In genomic region chr12:124006582-124007170, GRCh38 we compare ENCODE assay signal across 10 cellular contexts. TPM values are rescaled to one million over a fixed set of nuclear protein-coding genes. Genes with fewer than 3 reads are reported as not detected.
A peak's percentile ranks its signal among the peaks of the same experiment; 100 is the strongest.
DNase-seq lines count a peak whose midpoint lies in the region; ATAC-seq and TF ChIP-seq lines count a peak whose summit lies in the region.
"Had no signal": no experiment of that assay in that cellular context is flagged by ENCODE, and none has a peak within 500 bp of the region (broad histone marks: within the 10 kb centered on the region; RNA-seq: fewer than 3 reads in every experiment).

No MANE protein-coding gene starts in this region.

- no peak overlapping the region for H2AFZ ChIP-seq in GM23248

- H3K36me3 Mint-ChIP-seq in CD4-positive, alpha-beta memory T cell, result peaks cover 11 to 28% of the 10 kb centered on the region in 2 donors

- no peaks in the 10 kb centered on the region for H3K9me2 ChIP-seq in GM23248 (ENCODE audit: insufficient read depth)

- TF ChIP-seq CTCF in RWPE1 (conservative IDR thresholded peaks at IDR 0.05; ENCODE audit: low read depth), result no peak

- peaks cover 16% of the 10 kb centered on the region for H3K36me3 ChIP-seq in CD4-positive, alpha-beta memory T cell (ENCODE audit: insufficient read depth, low read length)
- H3K36me3 ChIP-seq in SJCRH30 (peaks cover 15% of the 10 kb centered on the region), GM23248 (ENCODE audit: low read depth) (peaks cover 2% of the 10 kb centered on the region)

- no peaks in the 10 kb centered on the region for H3K9me3 ChIP-seq in CD4-positive, alpha-beta memory T cell (ENCODE audit: control insufficient read depth in 1 of 2, low read length in 2 of 2)
- no peaks in the 10 kb centered on the region for H3K9me3 ChIP-seq in SJCRH30 (replicated peaks)
- no peaks in the 10 kb centered on the region for H3K9me3 ChIP-seq in GM23248 (ENCODE audit: low read depth)
- H3K9me3 ChIP-seq: heart right ventricle, thoracic aorta had no signal

- intact Hi-C loops in CD4-positive, alpha-beta memory T cell (cut with micrococcal nuclease), result no loop called here

- 94% methylated on average over 8 of the region's 8 CpGs for WGBS in GM23248 (ENCODE audit: low coverage in 1 of 2, low lambda C conversion rate in 2 of 2, missing lambda C conversion rate in 2 of 2), 2 experiments

- no peak overlapping the region for H3K4me2 ChIP-seq in GM23248 (ENCODE audit: unreplicated experiment)

- H3K9me3 Mint-ChIP-seq in CD4-positive, alpha-beta memory T cell, result peaks cover 0 to 2% (median 0%) of the 10 kb centered on the region in 8 donors

- DNase-seq in CD4-positive, alpha-beta memory T cell, result peak in 4 of 5 donors; percentile 9 to 22 (median 16)
- DNase-seq in SJCRH30 (peak; percentile 22 to 57), germinal center (ENCODE audit: low spot score) (peak; percentile 20), RWPE1 (ENCODE audit: low spot score) (no peak), GM23248 (no peak)
- DNase-seq: heart right ventricle had no signal

- CTCF ChIA-PET in CD4-positive, alpha-beta memory T cell (lab: Charles Lee; ENCODE audit: partially characterized antibody), result interaction anchor here (0.7 to 1.2 kb wide), 2 partner anchors 26 to 101 kb away, joined by 3 to 6 read pairs; no protein-coding TSS in a partner anchor
- CTCF ChIA-PET in RWPE1 (lab: Yijun Ruan, JAX), result no interaction called here

- H3K9ac ChIP-seq in GM23248, result no peak overlapping the region

- in situ Hi-C loops in GM23248 (cut with MboI), result no loop called here

- H3K79me2 ChIP-seq in GM23248 (ENCODE audit: insufficient read depth), result 0 out of 2 replicates have a peak, but pooled peaks cover 9% of the 10 kb centered on the region

- peak; percentile 81 for ATAC-seq in GM19372 (IDR thresholded peaks at IDR 0.05; ENCODE audit: low read depth, unreplicated experiment)
- ATAC-seq in HG02623 (IDR thresholded peaks at IDR 0.05; ENCODE audit: unreplicated experiment), result no peak
- ATAC-seq in HG03280 (IDR thresholded peaks at IDR 0.05; ENCODE audit: unreplicated experiment), result no peak

- no peaks in the 10 kb centered on the region for H3K27me3 Mint-ChIP-seq in CD4-positive, alpha-beta memory T cell

- H3F3A ChIP-seq in GM23248 (ENCODE audit: insufficient read depth), result no peaks in the 10 kb centered on the region

- H3K4me1 ChIP-seq in CD4-positive, alpha-beta memory T cell (ENCODE audit: insufficient read depth, low read length), result peaks cover 25% of the 10 kb centered on the region
- H3K4me1 ChIP-seq in SJCRH30 (peaks cover 52% of the 10 kb centered on the region), GM23248 (ENCODE audit: insufficient read depth) (peaks cover 12% of the 10 kb centered on the region)

- H3K4me3 Mint-ChIP-seq in CD4-positive, alpha-beta memory T cell, result peak overlapping the region; percentile 2 to 58 (median 46)

- H3K4me1 Mint-ChIP-seq in CD4-positive, alpha-beta memory T cell, result peaks cover 28 to 32% (median 30%) of the 10 kb centered on the region in 4 donors

- POLR2A ChIA-PET in CD4-positive, alpha-beta memory T cell (lab: Charles Lee; ENCODE audit: partially characterized antibody), result interaction anchor here (0.6 kb wide), 1 partner anchor 101 kb away, joined by 4 read pairs; no protein-coding TSS in a partner anchor
- POLR2A ChIA-PET in RWPE1 (lab: Yijun Ruan, JAX; ENCODE audit: low non-redundant PET), result no interaction called here

- no peak overlapping the region for H3K27ac ChIP-seq in CD4-positive, alpha-beta memory T cell (ENCODE audit: low read depth, low read length)
- H3K27ac ChIP-seq in SJCRH30 (peak overlapping the region; percentile 91), RWPE1 (no peak overlapping the region), GM23248 (no peak overlapping the region)
- H3K27ac ChIP-seq: heart right ventricle, thoracic aorta had no signal

- H3K4me3 ChIP-seq in CD4-positive, alpha-beta memory T cell (ENCODE audit: low read length in 2 of 2), result no peak overlapping the region
- H3K4me3 ChIP-seq in SJCRH30 (peak overlapping the region; percentile 21), GM23248 (no peak overlapping the region)
- H3K4me3 ChIP-seq: heart right ventricle, thoracic aorta had no signal

- H3K27me3 ChIP-seq in CD4-positive, alpha-beta memory T cell (ENCODE audit: insufficient read depth, low read length), result no peaks in the 10 kb centered on the region
- no peaks in the 10 kb centered on the region for H3K27me3 ChIP-seq in SJCRH30
- H3K27me3 ChIP-seq in GM23248 (replicated peaks; ENCODE audit: insufficient read depth), result no peaks in the 10 kb centered on the region
- H3K27me3 ChIP-seq: heart right ventricle had no signal

- H3K27ac Mint-ChIP-seq in CD4-positive, alpha-beta memory T cell, result peak overlapping the region in 6 of 7 donors; percentile 61 to 85 (median 74)

- H4K20me1 ChIP-seq in GM23248 (ENCODE audit: insufficient read depth), result no peaks in the 10 kb centered on the region

RNA-seq across cellular contexts. Expression of gene ZNF664, which starts 33.7 kb away (rescaled TPM):
- total RNA-seq in CD4-positive, alpha-beta memory T cell, result 10 to 100 TPM; 54.0 to 57.9 TPM
- polyA plus RNA-seq in CD4-positive, alpha-beta memory T cell, result 10 to 100 TPM in 1 of 2 donors, 1 to 10 TPM in 1; 5.7 to 11.2 TPM
- total RNA-seq in SJCRH30 (2014; rRNA removed; shearing (Covaris generic)), result 102 TPM in 2 replicates
- total RNA-seq in GM23248 (2014; rRNA removed; shearing (Covaris generic)), result 29.1 and 36.3 TPM in 2 replicates
- 10.7 and 11.3 TPM in 2 replicates for polyA plus RNA-seq in GM23248 (2016; fragmentation: Nextera tagmentation; extraction: Ambion mirVana)

RNA-seq across cellular contexts. Expression of gene CCDC92, which starts 34.0 kb away (rescaled TPM):
- total RNA-seq in CD4-positive, alpha-beta memory T cell, result 10 to 100 TPM; 32.1 to 35.6 TPM
- 10 to 100 TPM; 15.6 to 52.9 TPM for polyA plus RNA-seq in CD4-positive, alpha-beta memory T cell
- total RNA-seq in SJCRH30 (2014; rRNA removed; shearing (Covaris generic)), result 7.6 and 7.7 TPM in 2 replicates
- total RNA-seq in GM23248 (2014; rRNA removed; shearing (Covaris generic)), result 13.2 and 20.3 TPM in 2 replicates
- 49.5 and 54.7 TPM in 2 replicates for polyA plus RNA-seq in GM23248 (2016; fragmentation: Nextera tagmentation; extraction: Ambion mirVana)

Comparison
In these comparisons a context has a peak if more than half of its experiments do, and no peak if none do; other contexts are left out.
1. DNase-seq: peak in CD4-positive, alpha-beta memory T cell (4 of 5), SJCRH30 (2 of 2) and germinal center (single experiment); none in RWPE1 (single experiment) and GM23248 (single experiment).